In genomic region chr2:202871161-202872141, GRCh38 we compare ENCODE assay signal across 1 cellular context.
TF ChIP-seq lines count a peak whose summit lies in the region.

Gene ICA1L, minus strand, starts transcription at chr2:202871766. Its CDS starts 42,757 bp downstream, at chr2:202829009.

TF ChIP-seq in HepG2, 621 proteins besides CTCF, POLR2A, EP300 and RAD21 (continued from another document and continues in another):
- TF ChIP-seq ZHX1 (CRISPR knock-in tag; IDR thresholded peaks at IDR 0.05; ENCODE audit: low read depth), result no peak
- TF ChIP-seq PHF20 (CRISPR knock-in tag; IDR thresholded peaks at IDR 0.05), result peak; percentile 55
- TF ChIP-seq TFDP1 (CRISPR knock-in tag; IDR thresholded peaks at IDR 0.05; ENCODE audit: borderline replicate concordance), result peak; percentile 94
- no peak for TF ChIP-seq ZNF282 (IDR thresholded peaks at IDR 0.05; ENCODE audit: partially characterized antibody)
- no peak; the same call in 1 of the 2 replicates for TF ChIP-seq ARID2 (CRISPR knock-in tag; IDR thresholded peaks at IDR 0.05; ENCODE audit: borderline replicate concordance)
- TF ChIP-seq THAP7 (CRISPR knock-in tag; IDR thresholded peaks at IDR 0.05), result peak; percentile 73; the same call in 1 of the 2 replicates
- TF ChIP-seq ZBTB25 (CRISPR knock-in tag; IDR thresholded peaks at IDR 0.05), result peak; percentile 25; the same call in 1 of the 2 replicates
- peak; percentile 83 for TF ChIP-seq MXI1 (IDR thresholded peaks at IDR 0.05; ENCODE audit: borderline replicate concordance, low read depth, low read length)
- TF ChIP-seq SOX5 (CRISPR knock-in tag; IDR thresholded peaks at IDR 0.05; ENCODE audit: borderline replicate concordance), result peak; percentile 7; the same call in 1 of the 2 replicates
- peak; percentile 20; the same call in 1 of the 2 replicates for TF ChIP-seq NR0B2 (CRISPR knock-in tag; IDR thresholded peaks at IDR 0.05)
- TF ChIP-seq ZNF598 (CRISPR knock-in tag; IDR thresholded peaks at IDR 0.05; ENCODE audit: borderline replicate concordance), result peak; percentile 43; the same call in 1 of the 2 replicates
- peak; percentile 48; the same call in 1 of the 2 replicates for TF ChIP-seq RBFOX2 (IDR thresholded peaks at IDR 0.05; ENCODE audit: low read depth, low read length)
- peak; percentile 91 for TF ChIP-seq KDM5B (CRISPR knock-in tag; IDR thresholded peaks at IDR 0.05; ENCODE audit: borderline replicate concordance)
- no peak for TF ChIP-seq ZHX2 (IDR thresholded peaks at IDR 0.05; ENCODE audit: low read depth)
- no peak; the same call in 1 of the 2 replicates for TF ChIP-seq ZHX2 (CRISPR knock-in tag; IDR thresholded peaks at IDR 0.05; ENCODE audit: borderline replicate concordance)
- TF ChIP-seq SMAD1 (CRISPR knock-in tag; IDR thresholded peaks at IDR 0.05; ENCODE audit: borderline replicate concordance, low read depth), result no peak
- no peak; the same call in 1 of the 2 replicates for TF ChIP-seq GATAD2A (CRISPR knock-in tag; IDR thresholded peaks at IDR 0.05)
- peak; percentile 25; the same call in 1 of the 2 replicates for TF ChIP-seq CHCHD3 (CRISPR knock-in tag; IDR thresholded peaks at IDR 0.05)
- TF ChIP-seq CREB1 (IDR thresholded peaks at IDR 0.05), result no peak
- no peak for TF ChIP-seq CREB1 (CRISPR knock-in tag; IDR thresholded peaks at IDR 0.05)
- peak; percentile 37; the same call in 1 of the 2 replicates for TF ChIP-seq ZNF276 (CRISPR knock-in tag; IDR thresholded peaks at IDR 0.05; ENCODE audit: low read depth)
- no peak for TF ChIP-seq NR2F6 (IDR thresholded peaks at IDR 0.05)
- no peak for TF ChIP-seq NR2F6 (CRISPR knock-in tag; IDR thresholded peaks at IDR 0.05)
- TF ChIP-seq ZNF83 (CRISPR knock-in tag; IDR thresholded peaks at IDR 0.05; ENCODE audit: borderline replicate concordance), result no peak
- peak; percentile 43; the same call in 1 of the 2 replicates for TF ChIP-seq MEIS1 (CRISPR knock-in tag; IDR thresholded peaks at IDR 0.05; ENCODE audit: borderline replicate concordance)
- peak; percentile 38 to 93; a peak in 3 of 4 replicates for TF ChIP-seq HMGXB4 (CRISPR knock-in tag; IDR thresholded peaks at IDR 0.05; ENCODE audit: borderline replicate concordance in 1 of 2, low read depth in 1 of 2)
- TF ChIP-seq ZNF724P (CRISPR knock-in tag; IDR thresholded peaks at IDR 0.05; ENCODE audit: borderline replicate concordance), result peak; percentile 90; the same call in 1 of the 2 replicates
- TF ChIP-seq BRD4 (CRISPR knock-in tag; IDR thresholded peaks at IDR 0.05), result no peak
- TF ChIP-seq U2AF2 (IDR thresholded peaks at IDR 0.05; ENCODE audit: low read depth, low read length), result 0 out of 2 replicates have a peak, but pooled peaks have one; percentile 80
- TF ChIP-seq ZNF180 (CRISPR knock-in tag; IDR thresholded peaks at IDR 0.05; ENCODE audit: borderline replicate concordance, low read depth), result no peak
- peak; percentile 87 for TF ChIP-seq MXD3 (CRISPR knock-in tag; IDR thresholded peaks at IDR 0.05)
- TF ChIP-seq ZNF552 (CRISPR knock-in tag; IDR thresholded peaks at IDR 0.05; ENCODE audit: borderline replicate concordance), result peak; percentile 62; the same call in 1 of the 2 replicates
- 0 out of 2 replicates have a peak, but pooled peaks have one; percentile 19 for TF ChIP-seq ZNF841 (CRISPR knock-in tag; IDR thresholded peaks at IDR 0.05; ENCODE audit: borderline replicate concordance)
- peak; percentile 82 for TF ChIP-seq SIN3B (IDR thresholded peaks at IDR 0.05; ENCODE audit: low read length)
- TF ChIP-seq ZSCAN9 (CRISPR knock-in tag; IDR thresholded peaks at IDR 0.05; ENCODE audit: borderline replicate concordance), result no peak; the same call in 1 of the 2 replicates
- TF ChIP-seq HDAC6 (IDR thresholded peaks at IDR 0.05; ENCODE audit: low read depth, low read length), result no peak
- no peak for TF ChIP-seq NONO (IDR thresholded peaks at IDR 0.05)
- peak; percentile 84 for TF ChIP-seq NONO (CRISPR knock-in tag; conservative IDR thresholded peaks at IDR 0.05)
- TF ChIP-seq ZFP37 (CRISPR knock-in tag; IDR thresholded peaks at IDR 0.05; ENCODE audit: borderline replicate concordance), result no peak
- peak; percentile 85; the same call in 1 of the 2 replicates for TF ChIP-seq ZNF546 (CRISPR knock-in tag; conservative IDR thresholded peaks at IDR 0.05)
- peak; percentile 86 for TF ChIP-seq ZSCAN31 (CRISPR knock-in tag; IDR thresholded peaks at IDR 0.05; ENCODE audit: low read depth)
- TF ChIP-seq GATAD1 (CRISPR knock-in tag; IDR thresholded peaks at IDR 0.05), result peak; percentile 66
- peak; percentile 66; the same call in 1 of the 2 replicates for TF ChIP-seq BATF2 (CRISPR knock-in tag; IDR thresholded peaks at IDR 0.05)
- peak; percentile 64; the same call in 1 of the 2 replicates for TF ChIP-seq ZNF10 (CRISPR knock-in tag; IDR thresholded peaks at IDR 0.05; ENCODE audit: borderline replicate concordance, low read depth)
